In genomic region chr19:40424637-40425449, GRCh38 we compare ENCODE assay signal across 8 cellular contexts. TPM values are rescaled to one million over a fixed set of nuclear protein-coding genes. Genes with fewer than 3 reads are reported as not detected.
DNase-seq lines count a peak whose midpoint lies in the region; ATAC-seq and TF ChIP-seq lines count a peak whose summit lies in the region.

No MANE protein-coding gene starts in this region.

- peaks cover 29% of the 10 kb centered on the region for H3K4me1 ChIP-seq in DND-41 (ENCODE audit: insufficient read depth, low read length)
- H3K4me1 ChIP-seq in body of pancreas, result peaks cover 16% of the 10 kb centered on the region

- no peaks in the 10 kb centered on the region for H4K20me1 ChIP-seq in DND-41 (ENCODE audit: insufficient read depth, low read length)

- H3K9ac ChIP-seq in DND-41 (ENCODE audit: low read depth, low read length), result peak overlapping the region; percentile 96

- no peak for TF ChIP-seq POLR2A in body of pancreas (IDR thresholded peaks at IDR 0.05)

- in situ Hi-C loops in GM13976 (cut with MboI; ENCODE audit: low sequenced_read_pairs, unreplicated experiment), result no loop called here

- 2 to 3% methylated on average over 15 to 22 of the region's 28 CpGs for WGBS in body of pancreas, 2 donors

- H2AFZ ChIP-seq in DND-41 (ENCODE audit: low read depth, low read length), result peak overlapping the region; percentile 98

- no peak for ATAC-seq in DND-41 (ENCODE audit: insufficient read depth, low read depth)
- no peak for ATAC-seq in body of pancreas

- intact Hi-C loops in body of pancreas (cut with DNase I), result no loop called here

- TF ChIP-seq CTCF in DND-41 (IDR thresholded peaks at IDR 0.05; ENCODE audit: borderline replicate concordance, extremely low read depth, low read length, poor library complexity, severe bottlenecking) (no peak), body of pancreas (IDR thresholded peaks at IDR 0.05) (no peak), GM13976 (IDR thresholded peaks at IDR 0.05; ENCODE audit: borderline replicate concordance, control extremely low read depth, extremely low read depth, insufficient read depth, missing control alignments) (no peak)

- H3K9me3 ChIP-seq in DND-41 (ENCODE audit: insufficient read depth, low read length, severe bottlenecking) (no peaks in the 10 kb centered on the region), KOPT-K1 (ENCODE audit: insufficient read depth, low read length, poor library complexity, severe bottlenecking) (no peaks in the 10 kb centered on the region), body of pancreas (no peaks in the 10 kb centered on the region)

- peaks cover 13% of the 10 kb centered on the region; the same call in 1 of the 2 replicates for H3K36me3 ChIP-seq in DND-41 (ENCODE audit: insufficient read depth, low read length)
- no peaks in the 10 kb centered on the region for H3K36me3 ChIP-seq in KOPT-K1 (ENCODE audit: insufficient read depth, low read length)
- H3K36me3 ChIP-seq in body of pancreas (replicated peaks in 1 of 2; ENCODE audit: insufficient read depth in 1 of 2, low read depth in 2 of 2), result no peaks in the 10 kb centered on the region

- H3K27ac ChIP-seq in DND-41 (ENCODE audit: low read length) (peak overlapping the region; percentile 94), KOPT-K1 (ENCODE audit: low read depth, low read length, poor library complexity, severe bottlenecking) (peak overlapping the region; percentile 79), body of pancreas (peak overlapping the region; percentile 97 to 100 (median 98)), substantia nigra (ENCODE audit: low read depth, low read length, poor library complexity, severe bottlenecking) (peak overlapping the region; percentile 90)

- H3K27me3 ChIP-seq in DND-41 (ENCODE audit: insufficient read depth, low read length, poor library complexity) (no peaks in the 10 kb centered on the region), body of pancreas (no peaks in the 10 kb centered on the region)

- peak; percentile 28 for DNase-seq in DND-41
- DNase-seq in body of pancreas, result peak in 1 of 4 donors; percentile 16
- DNase-seq in left kidney (ENCODE audit: low read depth, low spot score), result peak; percentile 49
- peak in 11 of 49 donors; percentile 35 to 67 (median 48) for DNase-seq in substantia nigra (lab: John Stamatoyannopoulos, UW)
- no peak for DNase-seq in activated CD4-positive, CD25-positive, alpha-beta regulatory T cell (lab: John Stamatoyannopoulos, UW)
- no peak for DNase-seq in DMS153 (lab: John Stamatoyannopoulos, UW)
- no peak for DNase-seq in GM13976 (ENCODE audit: low spot score)

- H3K79me2 ChIP-seq in DND-41 (ENCODE audit: insufficient read depth, low read length), result peaks cover 19% of the 10 kb centered on the region

- H3K4me2 ChIP-seq in DND-41 (ENCODE audit: insufficient read depth, low read length), result peak overlapping the region; percentile 100

- H3K4me3 ChIP-seq in DND-41 (ENCODE audit: low read depth in 1 of 2, low read length in 2 of 2) (peak overlapping the region; percentile 88 to 99), body of pancreas (peak overlapping the region; percentile 59 to 66)

RNA-seq across cellular contexts. Expression of gene SERTAD1, which starts 0.9 kb away (rescaled TPM):
- total RNA-seq in body of pancreas, result 1 to 10 TPM; 6.9 to 7.3 TPM

RNA-seq across cellular contexts. Expression of gene PRX, which starts 11.7 kb away (rescaled TPM):
- total RNA-seq in body of pancreas, result 10 to 100 TPM in 1 of 2 donors, 1 to 10 TPM in 1; 5.7 to 14.8 TPM

RNA-seq across cellular contexts. Expression of gene SERTAD3, which starts 19.3 kb away (rescaled TPM):
- 10 to 100 TPM in 1 of 2 donors, 1 to 10 TPM in 1; 5.7 to 10.2 TPM for total RNA-seq in body of pancreas

RNA-seq across cellular contexts. Expression of gene HIPK4, which starts 34.9 kb away (rescaled TPM):
- not detected for total RNA-seq in body of pancreas

RNA-seq across cellular contexts. Expression of gene BLVRB, which starts 40.7 kb away (rescaled TPM):
- 100 to 1,000 TPM in 1 of 2 donors, 10 to 100 TPM in 1; 79.8 to 109 TPM for total RNA-seq in body of pancreas

Comparison
In these comparisons a context has a peak if more than half of its experiments do, and no peak if none do; other contexts are left out.
1. DNase-seq: peak in DND-41 (single experiment) and left kidney (single experiment); none in activated CD4-positive, CD25-positive, alpha-beta regulatory T cell (0 of 4), DMS153 (single experiment) and GM13976 (single experiment).
2. Peak in every context shown above with its lines, with median percentiles within 50 percentile points of each other: H3K27ac ChIP-seq.